8 cellular contexts compared by ENCODE assay signal in genomic region chr12:98595152-98595988, GRCh38. TPM values are rescaled to one million over a fixed set of nuclear protein-coding genes. Genes with fewer than 3 reads are reported as not detected.
DNase-seq lines count a peak whose midpoint lies in the region; ATAC-seq, FAIRE-seq and TF ChIP-seq lines count a peak whose summit lies in the region.

No MANE protein-coding gene starts in this region.

- no peak overlapping the region for H2AK5ac ChIP-seq in mesendoderm (ENCODE audit: low read length)

- H3K18ac ChIP-seq in mesendoderm (ENCODE audit: low read length), result no peak overlapping the region

- H3K4me1 ChIP-seq in BLaER1 (peaks cover 28% of the 10 kb centered on the region), Karpas-422 (ENCODE audit: low read length) (peaks cover 20% of the 10 kb centered on the region), mesendoderm (ENCODE audit: control insufficient read depth, low read depth, low read length) (peaks cover 4% of the 10 kb centered on the region), aorta (ENCODE audit: control insufficient read depth in 1 of 2, insufficient read depth in 2 of 2, low read length in 2 of 2) (no peaks in the 10 kb centered on the region)

- no peak overlapping the region for H2AFZ ChIP-seq in Karpas-422 (ENCODE audit: low read length)

- H4K5ac ChIP-seq in mesendoderm (ENCODE audit: low read length), result no peak overlapping the region

- H3K36me3 ChIP-seq in BLaER1 (peaks cover 51% of the 10 kb centered on the region), Karpas-422 (ENCODE audit: insufficient read depth, low read length) (peaks cover 52% of the 10 kb centered on the region), mesendoderm (ENCODE audit: control insufficient read depth, insufficient read depth, low read length) (peaks cover 8% of the 10 kb centered on the region), aorta (ENCODE audit: control insufficient read depth in 1 of 2, insufficient read depth in 2 of 2, low read length in 1 of 2) (peaks cover 4% of the 10 kb centered on the region in 2 donors)

- peaks cover 50% of the 10 kb centered on the region for H3K79me2 ChIP-seq in Karpas-422 (ENCODE audit: low read length)
- H3K79me2 ChIP-seq in mesendoderm (ENCODE audit: control insufficient read depth, insufficient read depth, low read length), result peaks cover 42% of the 10 kb centered on the region

- H3K9me3 ChIP-seq in BLaER1 (no peaks in the 10 kb centered on the region), Karpas-422 (ENCODE audit: low read length) (no peaks in the 10 kb centered on the region), aorta (ENCODE audit: control insufficient read depth, low read length) (no peaks in the 10 kb centered on the region)

- H3K4me1 Mint-ChIP-seq in MCF 10A (ENCODE audit: insufficient read depth, unreplicated experiment), result peaks cover 6% of the 10 kb centered on the region

- H3K56ac ChIP-seq in mesendoderm (ENCODE audit: low read length), result peak overlapping the region; percentile 52

- H3K9me2 ChIP-seq in Karpas-422 (replicated peaks; ENCODE audit: insufficient read depth, low read length), result no peaks in the 10 kb centered on the region

- H3K27ac Mint-ChIP-seq in MCF 10A (ENCODE audit: low read depth, unreplicated experiment), result peak overlapping the region; percentile 100

- FAIRE-seq in GM12891 (lab: Jason Lieb, UNC), result no peak

- H3K9me3 Mint-ChIP-seq in MCF 10A (ENCODE audit: unreplicated experiment), result no peaks in the 10 kb centered on the region

- H3K27me3 ChIP-seq in BLaER1 (no peaks in the 10 kb centered on the region), Karpas-422 (ENCODE audit: low read length) (no peaks in the 10 kb centered on the region), mesendoderm (ENCODE audit: insufficient read depth, low read length, poor library complexity) (no peaks in the 10 kb centered on the region), aorta (ENCODE audit: control insufficient read depth in 1 of 2, insufficient read depth in 2 of 2, low read length in 1 of 2) (no peaks in the 10 kb centered on the region)

- peaks cover 7% of the 10 kb centered on the region for H3K79me1 ChIP-seq in mesendoderm (ENCODE audit: low read length)

- WGBS in mesendoderm (ENCODE audit: extremely low coverage, insufficient coverage, low lambda C conversion rate), result no CpG with 5 or more reads among the region's 5 CpGs
- 30 to 32% methylated on average over 5 of the region's 5 CpGs for WGBS in aorta, 2 donors

- H2BK120ac ChIP-seq in mesendoderm (ENCODE audit: low read depth, low read length), result no peak overlapping the region

- no peak for TF ChIP-seq CTCF in MCF 10A (IDR thresholded peaks at IDR 0.05; ENCODE audit: unreplicated experiment)

- H4K8ac ChIP-seq in mesendoderm (ENCODE audit: low read depth, low read length), result no peak overlapping the region

- H3K4me3 Mint-ChIP-seq in MCF 10A (ENCODE audit: unreplicated experiment), result peak overlapping the region; percentile 98

- H3K4me2 ChIP-seq in BLaER1 (peak overlapping the region; percentile 81), Karpas-422 (ENCODE audit: low read depth, low read length, poor library complexity, severe bottlenecking) (peak overlapping the region; percentile 80), mesendoderm (ENCODE audit: low read length) (peak overlapping the region; percentile 67)

- intact Hi-C loops in MCF 10A (cut with micrococcal nuclease), result loop anchor here (1.0 kb wide), 1 partner anchor 50 kb away; the partner anchor contains the start of gene APAF1
- intact Hi-C loops in aorta (cut with DNase I), result loop anchor here in 1 of 2 donors (10.0 kb wide), 1 partner anchor 49 kb away; the partner anchor contains the start of genes APAF1 and IKBIP

- H3K9ac ChIP-seq in BLaER1 (peak overlapping the region; percentile 100), Karpas-422 (ENCODE audit: low read length) (peak overlapping the region; percentile 100), mesendoderm (ENCODE audit: low read length) (peak overlapping the region; percentile 97)

- DNase-seq in Karpas-422 (peak; percentile 51), MCF 10A (ENCODE audit: unreplicated experiment) (peak; percentile 51), mesendoderm (peak; percentile 42), aorta (no peak), GM12891 (ENCODE audit: insufficient read length, low spot score) (no peak), NCI-H1694 treated with DMSO at 0.1 percent for 48 hours (lab: John Stamatoyannopoulos, UW) (no peak)

- H3K27ac ChIP-seq in BLaER1 (peak overlapping the region; percentile 99; the same call in 1 of the 2 replicates), Karpas-422 (ENCODE audit: low read length) (peak overlapping the region; percentile 86), mesendoderm (ENCODE audit: low read depth, low read length) (no peak overlapping the region), aorta (ENCODE audit: low read depth in 1 of 2, low read length in 2 of 2) (no peak overlapping the region)

- CTCF ChIA-PET in MCF 10A (lab: Yijun Ruan, JAX), result interaction anchor here (0.7 to 9.6 kb wide), 11 partner anchors 11 to 403 kb away, joined by 3 to 84 read pairs (median 4); partner anchors contain the start of gene IKBIP

- peak overlapping the region; percentile 100 for H3K4me3 ChIP-seq in BLaER1
- H3K4me3 ChIP-seq in Karpas-422 (ENCODE audit: low read length), result peak overlapping the region; percentile 99
- peak overlapping the region; percentile 56 for H3K4me3 ChIP-seq in mesendoderm (ENCODE audit: low read length)
- H3K4me3 ChIP-seq in aorta (ENCODE audit: low read length in 2 of 2), result peak overlapping the region; percentile 38 to 98

- BruUV-seq in MCF 10A (replicated peaks; lab: Mats Ljungman, UMichigan), result TSS peak; percentile 39

- no peak overlapping the region for H2BK15ac ChIP-seq in mesendoderm (replicated peaks; ENCODE audit: low read depth)

- peak overlapping the region; percentile 1 for H3K23ac ChIP-seq in mesendoderm (ENCODE audit: low read length)

- H3K27me3 Mint-ChIP-seq in MCF 10A (ENCODE audit: insufficient read depth, unreplicated experiment), result no peaks in the 10 kb centered on the region

- H2BK5ac ChIP-seq in mesendoderm (ENCODE audit: low read length), result no peak overlapping the region

- POLR2A ChIA-PET in MCF 10A (lab: Yijun Ruan, JAX), result interaction anchor here (0.6 to 7.4 kb wide), 22 partner anchors 8 to 1616 kb away, joined by 3 to 255 read pairs (median 5); partner anchors contain the start of genes APAF1, IKBIP and TMPO

- no peak for ATAC-seq in aorta (ENCODE audit: low FRiP score)
- no peak for ATAC-seq in HG02798 (IDR thresholded peaks at IDR 0.05; ENCODE audit: poor library complexity, unreplicated experiment)

- H3K4ac ChIP-seq in mesendoderm (ENCODE audit: low read depth, low read length), result no peak overlapping the region

- no peak for TF ChIP-seq POLR2A in GM12891 (IDR thresholded peaks at IDR 0.05; ENCODE audit: low read depth, low read length)

- peaks cover 73% of the 10 kb centered on the region for H3K36me3 Mint-ChIP-seq in MCF 10A (ENCODE audit: insufficient read depth, unreplicated experiment)

- H4K20me1 ChIP-seq in BLaER1, result peaks cover 68% of the 10 kb centered on the region
- H4K20me1 ChIP-seq in Karpas-422 (ENCODE audit: insufficient read depth, low read depth, low read length), result peaks cover 32% of the 10 kb centered on the region

TF ChIP-seq in GM12891, 5 proteins besides CTCF, POLR2A, EP300 and RAD21:
- no peak for TF ChIP-seq PAX5 (IDR thresholded peaks at IDR 0.05; ENCODE audit: insufficient read depth, low read length, severe bottlenecking)
- TF ChIP-seq SPI1 (IDR thresholded peaks at IDR 0.05; ENCODE audit: low read depth, low read length), result no peak
- TF ChIP-seq TAF1 (IDR thresholded peaks at IDR 0.05; ENCODE audit: low read depth, low read length), result no peak
- no peak for TF ChIP-seq POU2F2 (IDR thresholded peaks at IDR 0.05; ENCODE audit: low read depth, low read length)
- no peak for TF ChIP-seq POLR2AphosphoS5 (IDR thresholded peaks at IDR 0.05; ENCODE audit: low read depth, low read length)

RNA-seq across cellular contexts. Expression of gene SLC25A3, which starts 1.9 kb away (rescaled TPM):
- total RNA-seq in Karpas-422 (2014; rRNA removed; shearing (Covaris generic); ENCODE audit: low replicate concordance), result 478 and 582 TPM in 2 replicates
- total RNA-seq in MCF 10A (2022) (603 and 694 TPM in 2 replicates), aorta (100 to 1,000 TPM; 310 to 358 TPM)
- polyA plus RNA-seq in mesendoderm (2013, experiment 1 of 2), result 545 TPM
- 551 TPM for polyA plus RNA-seq in mesendoderm (2013, experiment 2 of 2)
- 100 to 1,000 TPM; 466 to 523 TPM for polyA plus RNA-seq in aorta
- polyA plus RNA-seq in GM12891 (2012; ENCODE audit: low read depth, missing spikeins), result 590 TPM

RNA-seq across cellular contexts. Expression of gene IKBIP, which starts 49.2 kb away (rescaled TPM):
- 30.5 and 48.5 TPM in 2 replicates for total RNA-seq in Karpas-422 (2014; rRNA removed; shearing (Covaris generic); ENCODE audit: low replicate concordance)
- 29.2 and 43.0 TPM in 2 replicates for total RNA-seq in MCF 10A (2022)
- polyA plus RNA-seq in mesendoderm (2013, experiment 1 of 2), result 13.8 TPM
- 12.8 TPM for polyA plus RNA-seq in mesendoderm (2013, experiment 2 of 2)
- 10 to 100 TPM; 18.3 to 27.3 TPM for total RNA-seq in aorta
- 10 to 100 TPM; 15.5 to 15.8 TPM for polyA plus RNA-seq in aorta
- 15.1 TPM for polyA plus RNA-seq in GM12891 (2012; ENCODE audit: low read depth, missing spikeins)

RNA-seq across cellular contexts. Expression of gene APAF1, which starts 49.7 kb away (rescaled TPM):
- 34.1 and 63.3 TPM in 2 replicates for total RNA-seq in Karpas-422 (2014; rRNA removed; shearing (Covaris generic); ENCODE audit: low replicate concordance)
- total RNA-seq in MCF 10A (2022) (5.9 and 9.1 TPM in 2 replicates), aorta (10 to 100 TPM; 14.3 to 30.4 TPM)
- polyA plus RNA-seq in mesendoderm (2013, experiment 1 of 2), result 8.2 TPM
- 8.2 TPM for polyA plus RNA-seq in mesendoderm (2013, experiment 2 of 2)
- polyA plus RNA-seq in aorta, result 1 to 10 TPM; 5.6 to 6.1 TPM
- polyA plus RNA-seq in GM12891 (2012; ENCODE audit: low read depth, missing spikeins), result 4.4 TPM

Comparison
In these comparisons a context has a peak if more than half of its experiments do, and no peak if none do; other contexts are left out.
1. H3K27ac ChIP-seq: peak in BLaER1 (single experiment) and Karpas-422 (single experiment); none in mesendoderm (single experiment) and aorta (0 of 2).
2. DNase-seq: peak in Karpas-422 (single experiment), MCF 10A (single experiment) and mesendoderm (single experiment); none in aorta (0 of 2), GM12891 (single experiment) and NCI-H1694 treated with DMSO at 0.1 percent for 48 hours (single experiment).
3. Peak in every context shown above with its lines, with median percentiles within 50 percentile points of each other: H3K4me2 ChIP-seq, H3K4me3 ChIP-seq and H3K9ac ChIP-seq.